In the genomic region with DNA sequence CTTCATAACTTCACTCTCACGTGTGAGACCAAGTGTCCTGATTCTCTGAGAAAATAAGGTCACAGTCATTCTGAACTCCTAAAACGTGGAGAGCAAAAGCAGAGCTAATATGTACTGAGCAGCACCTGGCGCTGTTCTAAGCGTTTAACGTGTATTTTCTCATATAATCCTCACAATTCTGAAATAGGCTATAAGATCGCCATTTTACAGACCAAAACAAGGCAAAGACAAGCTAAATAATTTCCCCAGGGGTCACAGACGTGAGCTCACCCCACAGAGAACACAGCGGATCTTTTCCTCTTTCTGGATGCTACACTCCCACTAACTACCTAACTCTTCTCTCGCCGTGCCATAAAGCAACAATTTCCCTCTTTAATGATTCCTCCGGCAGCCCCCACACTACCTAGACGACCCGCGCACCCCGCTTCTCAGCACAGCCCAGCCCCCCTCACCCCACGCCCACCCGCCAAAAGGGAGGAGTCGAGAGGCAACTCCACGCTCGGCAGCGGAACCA, we compare ENCODE assay signal across 8 cellular contexts. TPM values are rescaled to one million over a fixed set of nuclear protein-coding genes. Genes with fewer than 3 reads are reported as not detected.
DNase-seq lines count a peak whose midpoint lies in the region; ATAC-seq, FAIRE-seq and TF ChIP-seq lines count a peak whose summit lies in the region.

No MANE protein-coding gene starts in this region.

- H3K9me3 Mint-ChIP-seq in dendritic cell treated with granulocyte-macrophage colony-stimulating factor and Interleukin-4, amounts not matched to agents 40 ng/mL and 50 ng/mL, for 4 days, result no peaks in the 10 kb centered on the region

- H3K4me1 Mint-ChIP-seq in dendritic cell treated with granulocyte-macrophage colony-stimulating factor and Interleukin-4, amounts not matched to agents 40 ng/mL and 50 ng/mL, for 4 days (ENCODE audit: low read depth), result peaks cover 23% of the 10 kb centered on the region

- peak; percentile 62 for FAIRE-seq in GM12891 (lab: Jason Lieb, UNC)

- H3K4me3 Mint-ChIP-seq in dendritic cell treated with granulocyte-macrophage colony-stimulating factor and Interleukin-4, amounts not matched to agents 40 ng/mL and 50 ng/mL, for 4 days, result peak overlapping the region; percentile 95

- intact Hi-C loops in dendritic cell treated with granulocyte-macrophage colony-stimulating factor and Interleukin-4, amounts not matched to agents 40 ng/mL and 50 ng/mL, for 4 days (cut with micrococcal nuclease), result loop anchor here (5.0 kb wide), 2 partner anchors 45 to 335 kb away; no protein-coding TSS in a partner anchor

- peak overlapping the region; percentile 99 for H3K27ac Mint-ChIP-seq in dendritic cell treated with granulocyte-macrophage colony-stimulating factor and Interleukin-4, amounts not matched to agents 40 ng/mL and 50 ng/mL, for 4 days

- H3K4me1 ChIP-seq in HEK293 (ENCODE audit: control insufficient read depth, insufficient read depth, low read length) (0 out of 2 replicates have a peak, but pooled peaks cover 4% of the 10 kb centered on the region), upper lobe of left lung (peaks cover 0 to 21% (median 9%) of the 10 kb centered on the region in 4 donors)

- POLR2A ChIA-PET in HEK293 (lab: Yijun Ruan, JAX), result interaction anchor here (0.6 to 2.0 kb wide), 5 partner anchors 15 to 721 kb away, joined by 3 to 20 read pairs (median 5); no protein-coding TSS in a partner anchor
- POLR2A ChIA-PET in RWPE1 (lab: Yijun Ruan, JAX; ENCODE audit: low non-redundant PET), result no interaction called here

- peak in 1 of 2 donors; percentile 32 for ATAC-seq in upper lobe of left lung (ENCODE audit: low FRiP score in 2 of 2)

- H3K4me3 ChIP-seq in HEK293 (ENCODE audit: low read depth, low read length), result peak overlapping the region; percentile 95
- H3K4me3 ChIP-seq in upper lobe of left lung, result peak overlapping the region; percentile 62 to 88 (median 78)

- H3K27ac ChIP-seq in HEK293 (ENCODE audit: extremely low read depth, low read depth, low read length) (peak overlapping the region; percentile 95), RWPE1 (peak overlapping the region; percentile 91), upper lobe of left lung (peak overlapping the region; percentile 95 to 99 (median 96))

- H3K27me3 Mint-ChIP-seq in dendritic cell treated with granulocyte-macrophage colony-stimulating factor and Interleukin-4, amounts not matched to agents 40 ng/mL and 50 ng/mL, for 4 days, result no peaks in the 10 kb centered on the region

- WGBS in upper lobe of left lung, 2 donors, result 1 to 2% methylated on average over 14 to 16 of the region's 21 CpGs

- no peaks in the 10 kb centered on the region for H3K27me3 ChIP-seq in upper lobe of left lung

- no peak for TF ChIP-seq POLR2A in GM12891 (IDR thresholded peaks at IDR 0.05; ENCODE audit: low read depth, low read length)
- no peak for TF ChIP-seq POLR2A in upper lobe of left lung (IDR thresholded peaks at IDR 0.05)

- no peaks in the 10 kb centered on the region for H3K9me3 ChIP-seq in HEK293 (ENCODE audit: control insufficient read depth, insufficient read depth, low read depth, low read length)
- no peaks in the 10 kb centered on the region for H3K9me3 ChIP-seq in upper lobe of left lung

- TF ChIP-seq CTCF in HEK293 (tag by site-specific recombination; IDR thresholded peaks at IDR 0.05) (no peak; the same call in 1 of the 2 replicates), RWPE1 (conservative IDR thresholded peaks at IDR 0.05; ENCODE audit: low read depth) (no peak), upper lobe of left lung (IDR thresholded peaks at IDR 0.05) (no peak)

- CTCF ChIA-PET in HEK293 (lab: Yijun Ruan, JAX) (interaction anchor here (0.6 to 1.5 kb wide), 6 partner anchors 11 to 902 kb away, joined by 3 to 4 read pairs (median 3); no protein-coding TSS in a partner anchor), RWPE1 (lab: Yijun Ruan, JAX) (no interaction called here)

- H3K36me3 ChIP-seq in HEK293 (ENCODE audit: control insufficient read depth in 2 of 2, insufficient read depth in 1 of 2, low read length in 2 of 2), result no peaks in the 10 kb centered on the region
- no peaks in the 10 kb centered on the region for H3K36me3 ChIP-seq in upper lobe of left lung

- peaks cover 15% of the 10 kb centered on the region for H3K36me3 Mint-ChIP-seq in dendritic cell treated with granulocyte-macrophage colony-stimulating factor and Interleukin-4, amounts not matched to agents 40 ng/mL and 50 ng/mL, for 4 days (ENCODE audit: low read depth)

- no peak for TF ChIP-seq EP300 in upper lobe of left lung (IDR thresholded peaks at IDR 0.05)

- DNase-seq in GM12891 (ENCODE audit: insufficient read length, low spot score), result no peak
- DNase-seq in RWPE1 (ENCODE audit: low spot score), result no peak
- peak; percentile 93 for DNase-seq in mesenteric fat pad (ENCODE audit: low spot score)
- DNase-seq in upper lobe of left lung, result no peak
- DNase-seq in CD1c-positive myeloid dendritic cell (ENCODE audit: extremely low spot score), result no peak
- DNase-seq in NCI-H2171 (lab: John Stamatoyannopoulos, UW), result no peak

TF ChIP-seq in GM12891, 5 proteins besides CTCF, POLR2A, EP300 and RAD21:
- TF ChIP-seq SPI1 (IDR thresholded peaks at IDR 0.05; ENCODE audit: low read depth, low read length) (peak; percentile 36; the same call in 1 of the 2 replicates), PAX5 (IDR thresholded peaks at IDR 0.05; ENCODE audit: insufficient read depth, low read length, severe bottlenecking) (no peak), POU2F2 (IDR thresholded peaks at IDR 0.05; ENCODE audit: low read depth, low read length) (no peak), TAF1 (IDR thresholded peaks at IDR 0.05; ENCODE audit: low read depth, low read length) (no peak), POLR2AphosphoS5 (IDR thresholded peaks at IDR 0.05; ENCODE audit: low read depth, low read length) (no peak)

TF ChIP-seq in HEK293, 187 proteins besides CTCF, POLR2A, EP300 and RAD21 (continues in another document):
- TF ChIP-seq ZNF274 (IDR thresholded peaks at IDR 0.05; ENCODE audit: low read length), result no peak
- no peak for TF ChIP-seq ZNF274 (tag by site-specific recombination; IDR thresholded peaks at IDR 0.05; ENCODE audit: borderline replicate concordance)
- 0 out of 2 replicates have a peak, but pooled peaks have one; percentile 4 for TF ChIP-seq ZXDB (tag by site-specific recombination; IDR thresholded peaks at IDR 0.05)
- TF ChIP-seq ZNF610 (tag by site-specific recombination; IDR thresholded peaks at IDR 0.05; ENCODE audit: borderline replicate concordance), result no peak
- TF ChIP-seq, protein P1, sequence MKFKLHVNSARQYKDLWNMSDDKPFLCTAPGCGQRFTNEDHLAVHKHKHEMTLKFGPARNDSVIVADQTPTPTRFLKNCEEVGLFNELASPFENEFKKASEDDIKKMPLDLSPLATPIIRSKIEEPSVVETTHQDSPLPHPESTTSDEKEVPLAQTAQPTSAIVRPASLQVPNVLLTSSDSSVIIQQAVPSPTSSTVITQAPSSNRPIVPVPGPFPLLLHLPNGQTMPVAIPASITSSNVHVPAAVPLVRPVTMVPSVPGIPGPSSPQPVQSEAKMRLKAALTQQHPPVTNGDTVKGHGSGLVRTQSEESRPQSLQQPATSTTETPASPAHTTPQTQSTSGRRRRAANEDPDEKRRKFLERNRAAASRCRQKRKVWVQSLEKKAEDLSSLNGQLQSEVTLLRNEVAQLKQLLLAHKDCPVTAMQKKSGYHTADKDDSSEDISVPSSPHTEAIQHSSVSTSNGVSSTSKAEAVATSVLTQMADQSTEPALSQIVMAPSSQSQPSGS (tag by site-specific recombination; IDR thresholded peaks at IDR 0.05; ENCODE audit: low read depth), result no peak
- TF ChIP-seq ZNF335 (tag by site-specific recombination; conservative IDR thresholded peaks at IDR 0.05), result peak; percentile 85
- TF ChIP-seq SP7 (tag by site-specific recombination; IDR thresholded peaks at IDR 0.05), result 0 out of 2 replicates have a peak, but pooled peaks have one; percentile 14
- TF ChIP-seq ZSCAN16 (tag by site-specific recombination; IDR thresholded peaks at IDR 0.05), result no peak
- 0 out of 2 replicates have a peak, but pooled peaks have one; percentile 30 for TF ChIP-seq SCRT2 (tag by site-specific recombination; IDR thresholded peaks at IDR 0.05)
- no peak for TF ChIP-seq ZNF112 (tag by site-specific recombination; IDR thresholded peaks at IDR 0.05)
- TF ChIP-seq ZBTB48 (tag by site-specific recombination; IDR thresholded peaks at IDR 0.05), result 0 out of 2 replicates have a peak, but pooled peaks have one; percentile 35
- TF ChIP-seq, protein P2, sequence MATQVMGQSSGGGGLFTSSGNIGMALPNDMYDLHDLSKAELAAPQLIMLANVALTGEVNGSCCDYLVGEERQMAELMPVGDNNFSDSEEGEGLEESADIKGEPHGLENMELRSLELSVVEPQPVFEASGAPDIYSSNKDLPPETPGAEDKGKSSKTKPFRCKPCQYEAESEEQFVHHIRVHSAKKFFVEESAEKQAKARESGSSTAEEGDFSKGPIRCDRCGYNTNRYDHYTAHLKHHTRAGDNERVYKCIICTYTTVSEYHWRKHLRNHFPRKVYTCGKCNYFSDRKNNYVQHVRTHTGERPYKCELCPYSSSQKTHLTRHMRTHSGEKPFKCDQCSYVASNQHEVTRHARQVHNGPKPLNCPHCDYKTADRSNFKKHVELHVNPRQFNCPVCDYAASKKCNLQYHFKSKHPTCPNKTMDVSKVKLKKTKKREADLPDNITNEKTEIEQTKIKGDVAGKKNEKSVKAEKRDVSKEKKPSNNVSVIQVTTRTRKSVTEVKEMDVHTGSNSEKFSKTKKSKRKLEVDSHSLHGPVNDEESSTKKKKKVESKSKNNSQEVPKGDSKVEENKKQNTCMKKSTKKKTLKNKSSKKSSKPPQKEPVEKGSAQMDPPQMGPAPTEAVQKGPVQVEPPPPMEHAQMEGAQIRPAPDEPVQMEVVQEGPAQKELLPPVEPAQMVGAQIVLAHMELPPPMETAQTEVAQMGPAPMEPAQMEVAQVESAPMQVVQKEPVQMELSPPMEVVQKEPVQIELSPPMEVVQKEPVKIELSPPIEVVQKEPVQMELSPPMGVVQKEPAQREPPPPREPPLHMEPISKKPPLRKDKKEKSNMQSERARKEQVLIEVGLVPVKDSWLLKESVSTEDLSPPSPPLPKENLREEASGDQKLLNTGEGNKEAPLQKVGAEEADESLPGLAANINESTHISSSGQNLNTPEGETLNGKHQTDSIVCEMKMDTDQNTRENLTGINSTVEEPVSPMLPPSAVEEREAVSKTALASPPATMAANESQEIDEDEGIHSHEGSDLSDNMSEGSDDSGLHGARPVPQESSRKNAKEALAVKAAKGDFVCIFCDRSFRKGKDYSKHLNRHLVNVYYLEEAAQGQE (tag by site-specific recombination; IDR thresholded peaks at IDR 0.05), result peak; percentile 49; the same call in 1 of the 2 replicates
- peak; percentile 82 for TF ChIP-seq SP3 (tag by site-specific recombination; IDR thresholded peaks at IDR 0.05)

RNA-seq across cellular contexts. Expression of a gene that starts 0.6 kb away (rescaled TPM):
- 4.3 TPM for polyA plus RNA-seq in GM12891 (2012; ENCODE audit: low read depth, missing spikeins)
- total RNA-seq in mesenteric fat pad (5.0 TPM), upper lobe of left lung (10 to 100 TPM in 2 of 6 donors, 1 to 10 TPM in 4; 6.4 to 45.1 (median 8.9) TPM)

RNA-seq across cellular contexts. Expression of a gene that starts 49.0 kb away (rescaled TPM):
- polyA plus RNA-seq in GM12891 (2012; ENCODE audit: low read depth, missing spikeins), result 1.1 TPM
- total RNA-seq in mesenteric fat pad (1.6 TPM), upper lobe of left lung (10 to 100 TPM in 1 of 6 donors, 1 to 10 TPM in 5; 2.6 to 12.2 (median 5.5) TPM)
